In genomic region chr12:112331891-112332290, GRCh38 we compare ENCODE assay signal across 16 cellular contexts.
"Had no signal": no experiment of that assay in that cellular context is flagged by ENCODE, and none has a peak within 500 bp of the region (broad histone marks: within the 10 kb centered on the region; RNA-seq: fewer than 3 reads in every experiment).

No MANE protein-coding gene starts in this region.

- ATAC-seq: activated naive CD8-positive, alpha-beta T cell treated with anti-CD3 and anti-CD28 coated beads, Interleukin-2, amount 50 U/mL, for 24 hours; gastrocnemius medialis; heart right ventricle; stimulated activated naive CD8-positive, alpha-beta T cell treated with anti-CD3 and anti-CD28 coated beads, Interleukin-15, Interleukin-2, amounts not matched to agents 100 U/mL and 50 U/mL, for 24 hours had no signal

- H3K27ac Mint-ChIP-seq: activated B cell treated with CpG ODN at 0.5 μM for 24 hours; activated CD4-positive, alpha-beta T cell treated with anti-CD3 and anti-CD28 coated beads, Interleukin-2, amount 10 ng/mL, durations not matched to agents 7 days and 5 days; activated naive CD8-positive, alpha-beta T cell treated with anti-CD3 and anti-CD28 coated beads, Interleukin-2, amount 50 U/mL, for 24 hours; type B pancreatic cell had no signal

- H3K4me1 ChIP-seq: colonic mucosa, parathyroid adenoma had no signal

- H3K27ac ChIP-seq: cardiac muscle cell, colonic mucosa, heart right ventricle, parathyroid adenoma, suprapubic skin had no signal

- H3K4me3 Mint-ChIP-seq: activated B cell treated with CpG ODN at 0.5 μM for 24 hours; activated CD4-positive, alpha-beta T cell treated with anti-CD3 and anti-CD28 coated beads, Interleukin-2, amount 10 ng/mL, durations not matched to agents 7 days and 5 days; activated naive CD8-positive, alpha-beta T cell treated with anti-CD3 and anti-CD28 coated beads, Interleukin-2, amount 50 U/mL, for 24 hours; type B pancreatic cell had no signal

- H3K4me3 ChIP-seq: cardiac muscle cell, colonic mucosa, gastrocnemius medialis, heart right ventricle, suprapubic skin had no signal

- H3K9me3 ChIP-seq: colonic mucosa, gastrocnemius medialis, heart right ventricle, suprapubic skin had no signal

- H3K4me1 Mint-ChIP-seq: activated CD4-positive, alpha-beta T cell treated with anti-CD3 and anti-CD28 coated beads, Interleukin-2, amount 10 ng/mL, durations not matched to agents 7 days and 5 days had no signal

- H3K36me3 ChIP-seq: cardiac muscle cell, colonic mucosa, gastrocnemius medialis, heart right ventricle, suprapubic skin had no signal

- H3K27me3 Mint-ChIP-seq: activated B cell treated with CpG ODN at 0.5 μM for 24 hours; activated CD4-positive, alpha-beta T cell treated with anti-CD3 and anti-CD28 coated beads, Interleukin-2, amount 10 ng/mL, durations not matched to agents 7 days and 5 days; activated naive CD8-positive, alpha-beta T cell treated with anti-CD3 and anti-CD28 coated beads, Interleukin-2, amount 50 U/mL, for 24 hours; type B pancreatic cell had no signal

- H3K9me3 Mint-ChIP-seq: activated B cell treated with CpG ODN at 0.5 μM for 24 hours; activated CD4-positive, alpha-beta T cell treated with anti-CD3 and anti-CD28 coated beads, Interleukin-2, amount 10 ng/mL, durations not matched to agents 7 days and 5 days; activated naive CD8-positive, alpha-beta T cell treated with anti-CD3 and anti-CD28 coated beads, Interleukin-2, amount 50 U/mL, for 24 hours; type B pancreatic cell had no signal

- H2AFZ ChIP-seq: parathyroid adenoma had no signal

- DNase-seq: activated B cell treated with CpG ODN at 0.5 μM for 24 hours; activated CD4-positive, alpha-beta T cell treated with anti-CD3 and anti-CD28 coated beads, Interleukin-2, amount 10 ng/mL, durations not matched to agents 7 days and 5 days; activated CD8-positive, alpha-beta memory T cell treated with anti-CD3 and anti-CD28 coated beads for 24 hours; activated naive CD4-positive, alpha-beta T cell treated with Interleukin-2 at 50 U/mL for 16 hours; activated naive CD8-positive, alpha-beta T cell treated with anti-CD3 and anti-CD28 coated beads, Interleukin-2, amount 50 U/mL, for 24 hours; colonic mucosa; effector CD4-positive, alpha-beta T cell; gastrocnemius medialis; heart right ventricle; stimulated activated CD4-positive, alpha-beta T cell treated with anti-CD3 and anti-CD28 coated beads, Interleukin-2, amount 100 ng/mL, for 48 hours; stimulated activated naive CD8-positive, alpha-beta T cell treated with anti-CD3 and anti-CD28 coated beads, Interleukin-15, Interleukin-2, amounts not matched to agents 100 U/mL and 50 U/mL, for 24 hours had no signal

- H3K27me3 ChIP-seq: cardiac muscle cell, colonic mucosa, gastrocnemius medialis, heart right ventricle, suprapubic skin had no signal

- FAIRE-seq: keratinocyte had no signal

- H3K9ac ChIP-seq: parathyroid adenoma had no signal
